Comparison of ENCODE assay signal across 17 cellular contexts in genomic region chr5:97658116-97658900, GRCh38.
"Had no signal": no experiment of that assay in that cellular context is flagged by ENCODE, and none has a peak within 500 bp of the region (broad histone marks: within the 10 kb centered on the region; RNA-seq: fewer than 3 reads in every experiment).

No MANE protein-coding gene starts in this region.

- H3K4me3 Mint-ChIP-seq: activated naive CD8-positive, alpha-beta T cell; activated T-cell treated with anti-CD3 and anti-CD28 coated beads, Interleukin-2, amount 50 U/mL, for 4 hours; naive thymus-derived CD4-positive, alpha-beta T cell; stimulated activated memory B cell treated with anti-CD40 and anti-IgM and Interleukin-4, amounts not matched to agents 10 μg/mL and 1 μg/mL and 100 μg/mL, for 72 hours had no signal

- H3K27me3 Mint-ChIP-seq: activated naive CD8-positive, alpha-beta T cell; naive thymus-derived CD4-positive, alpha-beta T cell; stimulated activated memory B cell treated with anti-CD40 and anti-IgM and Interleukin-4, amounts not matched to agents 10 μg/mL and 1 μg/mL and 100 μg/mL, for 72 hours had no signal

- H3K27ac Mint-ChIP-seq: activated naive CD8-positive, alpha-beta T cell; naive thymus-derived CD4-positive, alpha-beta T cell; stimulated activated memory B cell treated with anti-CD40 and anti-IgM and Interleukin-4, amounts not matched to agents 10 μg/mL and 1 μg/mL and 100 μg/mL, for 72 hours had no signal

- H3K9me3 Mint-ChIP-seq: activated T-cell treated with anti-CD3 and anti-CD28 coated beads, Interleukin-2, amount 50 U/mL, for 4 hours; stimulated activated memory B cell treated with anti-CD40 and anti-IgM and Interleukin-4, amounts not matched to agents 10 μg/mL and 1 μg/mL and 100 μg/mL, for 72 hours had no signal

- H3K36me3 Mint-ChIP-seq: activated naive CD8-positive, alpha-beta T cell; naive thymus-derived CD4-positive, alpha-beta T cell; stimulated activated memory B cell treated with anti-CD40 and anti-IgM and Interleukin-4, amounts not matched to agents 10 μg/mL and 1 μg/mL and 100 μg/mL, for 72 hours had no signal

- H3K4me3 ChIP-seq: lower lobe of right lung, spleen, transverse colon had no signal

- DNase-seq: activated CD4-positive, alpha-beta T cell treated with anti-CD3 and anti-CD28 coated beads, Interleukin-2, amount 50 U/mL, for 48 hours; activated CD4-positive, CD25-positive, alpha-beta regulatory T cell treated with anti-CD3 and anti-CD28 coated beads, Interleukin-2, amount 50 U/mL, for 72 hours; activated gamma-delta T cell; activated T-cell treated with anti-CD3 and anti-CD28 coated beads, Interleukin-2, amount 50 U/mL, for 4 hours; aorta; hypothalamus; lower lobe of right lung; naive thymus-derived CD4-positive, alpha-beta T cell; posterior cingulate gyrus; right cardiac atrium; spleen; stimulated activated CD4-positive, alpha-beta T cell treated with anti-CD3 and anti-CD28 coated beads, Interleukin-1b, Interleukin-23, amount 100 ng/mL, for 48 hours; T-helper 9 cell; transverse colon had no signal

- FAIRE-seq: colon had no signal

- H3K4me1 Mint-ChIP-seq: naive thymus-derived CD4-positive, alpha-beta T cell; stimulated activated memory B cell treated with anti-CD40 and anti-IgM and Interleukin-4, amounts not matched to agents 10 μg/mL and 1 μg/mL and 100 μg/mL, for 72 hours had no signal

- ATAC-seq: activated T-cell treated with anti-CD3 and anti-CD28 coated beads, Interleukin-2, amount 50 U/mL, for 4 hours; lower lobe of right lung; naive thymus-derived CD4-positive, alpha-beta T cell; right cardiac atrium; stimulated activated memory B cell treated with anti-CD40 and anti-IgM and Interleukin-4, amounts not matched to agents 10 μg/mL and 1 μg/mL and 100 μg/mL, for 72 hours had no signal
